ENCODE assay signal across 2 cellular contexts in genomic region chr3:191438150-191438814, GRCh38.
TF ChIP-seq lines count a peak whose summit lies in the region.

No MANE protein-coding gene starts in this region.

TF ChIP-seq in HepG2, 621 proteins besides CTCF, POLR2A, EP300 and RAD21:
- no peak for TF ChIP-seq ZNF614 (CRISPR knock-in tag; IDR thresholded peaks at IDR 0.05; ENCODE audit: borderline replicate concordance)
- TF ChIP-seq PCBP1 (IDR thresholded peaks at IDR 0.05; ENCODE audit: borderline replicate concordance, low read depth, low read length): 0 out of 2 replicates have a peak, but pooled peaks have one; percentile 39
- TF ChIP-seq HNRNPK (IDR thresholded peaks at IDR 0.05; ENCODE audit: low read depth, low read length, poor library complexity, severe bottlenecking): peak; percentile 93

TF ChIP-seq in K562, 482 proteins besides CTCF, POLR2A, EP300 and RAD21:
- TF ChIP-seq HNRNPK (IDR thresholded peaks at IDR 0.05; ENCODE audit: low read depth, low read length, poor library complexity, severe bottlenecking) (peak; percentile 59), ZNF780A (CRISPR knock-in tag; IDR thresholded peaks at IDR 0.05) (no peak), ELK3 (CRISPR knock-in tag; IDR thresholded peaks at IDR 0.05) (no peak), MEF2D (tag; conservative IDR thresholded peaks at IDR 0.05; ENCODE audit: low read depth) (no peak), ZNF707 (CRISPR knock-in tag; conservative IDR thresholded peaks at IDR 0.05) (no peak), NCOA4 (IDR thresholded peaks at IDR 0.05; ENCODE audit: partially characterized antibody) (no peak), E2F6 (IDR thresholded peaks at IDR 0.05; ENCODE audit: borderline replicate concordance in 1 of 2, extremely low read depth in 1 of 2, insufficient read depth in 1 of 2, insufficient read length in 1 of 2, low read depth in 1 of 2, low read length in 1 of 2, poor library complexity in 1 of 2, severe bottlenecking in 1 of 2) (no peak), NCOA6 (IDR thresholded peaks at IDR 0.05) (no peak), SNRNP70 (optimal IDR thresholded peaks at IDR 0.05; ENCODE audit: low read depth, low read length) (no peak), PCBP1 (IDR thresholded peaks at IDR 0.05; ENCODE audit: low read depth, low read length, poor library complexity, severe bottlenecking) (peak; percentile 85), CBX2 (IDR thresholded peaks at IDR 0.05; ENCODE audit: insufficient read depth, low read length, poor library complexity, severe bottlenecking) (no peak), SIN3B (IDR thresholded peaks at IDR 0.05; ENCODE audit: low read depth) (no peak), ZNF146 (CRISPR knock-in tag; IDR thresholded peaks at IDR 0.05; ENCODE audit: unreplicated experiment) (no peak), NFXL1 (CRISPR knock-in tag; IDR thresholded peaks at IDR 0.05) (no peak), TRIM28 (IDR thresholded peaks at IDR 0.05) (no peak), MGA (IDR thresholded peaks at IDR 0.05) (no peak), ZNF408 (CRISPR knock-in tag; IDR thresholded peaks at IDR 0.05; ENCODE audit: low read depth) (no peak), ZNF140 (CRISPR knock-in tag; IDR thresholded peaks at IDR 0.05) (no peak), PCBP2 (IDR thresholded peaks at IDR 0.05; ENCODE audit: low read depth, low read length, poor library complexity, severe bottlenecking) (peak; percentile 77), TFAM (CRISPR knock-in tag; conservative IDR thresholded peaks at IDR 0.05) (no peak)
